1 cellular context compared by ENCODE assay signal in the genomic region with DNA sequence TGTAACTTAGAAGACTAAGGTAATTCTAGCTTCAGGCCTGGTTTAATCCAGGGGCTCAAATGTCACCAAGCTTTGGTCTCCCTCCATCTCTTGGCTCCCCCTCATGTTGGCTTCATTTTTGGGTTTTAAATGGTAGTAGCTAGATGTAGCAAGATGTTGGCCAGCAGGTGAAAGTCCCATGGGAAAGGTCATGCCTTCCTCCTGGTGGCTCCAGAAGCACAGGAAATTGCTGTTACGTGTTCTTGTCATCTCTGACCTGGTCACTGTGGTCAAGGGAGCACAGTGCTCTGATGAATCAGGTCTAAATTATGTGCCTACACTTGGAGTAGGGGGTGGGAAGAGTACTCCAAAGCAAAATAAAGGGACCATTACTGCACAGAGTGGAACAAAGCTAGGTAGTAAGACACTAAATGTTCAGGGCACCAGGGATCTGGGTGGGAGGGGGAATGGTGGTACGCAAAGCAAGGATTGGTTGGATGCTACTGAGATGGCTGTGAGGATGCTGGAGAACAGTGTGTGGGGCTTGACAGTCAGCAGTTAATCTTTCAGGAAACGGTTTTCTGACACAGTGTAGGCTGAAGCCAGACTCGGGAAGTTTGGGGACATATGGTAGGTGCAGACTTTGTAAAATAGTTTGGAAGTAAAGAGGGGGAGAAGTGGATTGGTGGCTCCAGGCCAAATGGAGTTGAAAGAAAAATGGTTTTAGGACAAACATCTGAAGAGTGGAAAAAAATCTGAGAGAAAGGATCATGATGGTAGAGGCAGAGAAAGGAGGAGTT.
TF ChIP-seq lines count a peak whose summit lies in the region.

No MANE protein-coding gene starts in this region.

TF ChIP-seq in GM12878, 131 proteins besides CTCF, POLR2A, EP300 and RAD21:
- TF ChIP-seq TCF3 (IDR thresholded peaks at IDR 0.05; ENCODE audit: borderline replicate concordance, insufficient read depth, low read depth, low read length): no peak
- TF ChIP-seq RELA (IDR thresholded peaks at IDR 0.05; ENCODE audit: borderline replicate concordance, partially characterized antibody): no peak
- no peak for TF ChIP-seq ZZZ3 (IDR thresholded peaks at IDR 0.05; ENCODE audit: control insufficient read depth, insufficient read length, low read depth)
- TF ChIP-seq, protein P1, sequence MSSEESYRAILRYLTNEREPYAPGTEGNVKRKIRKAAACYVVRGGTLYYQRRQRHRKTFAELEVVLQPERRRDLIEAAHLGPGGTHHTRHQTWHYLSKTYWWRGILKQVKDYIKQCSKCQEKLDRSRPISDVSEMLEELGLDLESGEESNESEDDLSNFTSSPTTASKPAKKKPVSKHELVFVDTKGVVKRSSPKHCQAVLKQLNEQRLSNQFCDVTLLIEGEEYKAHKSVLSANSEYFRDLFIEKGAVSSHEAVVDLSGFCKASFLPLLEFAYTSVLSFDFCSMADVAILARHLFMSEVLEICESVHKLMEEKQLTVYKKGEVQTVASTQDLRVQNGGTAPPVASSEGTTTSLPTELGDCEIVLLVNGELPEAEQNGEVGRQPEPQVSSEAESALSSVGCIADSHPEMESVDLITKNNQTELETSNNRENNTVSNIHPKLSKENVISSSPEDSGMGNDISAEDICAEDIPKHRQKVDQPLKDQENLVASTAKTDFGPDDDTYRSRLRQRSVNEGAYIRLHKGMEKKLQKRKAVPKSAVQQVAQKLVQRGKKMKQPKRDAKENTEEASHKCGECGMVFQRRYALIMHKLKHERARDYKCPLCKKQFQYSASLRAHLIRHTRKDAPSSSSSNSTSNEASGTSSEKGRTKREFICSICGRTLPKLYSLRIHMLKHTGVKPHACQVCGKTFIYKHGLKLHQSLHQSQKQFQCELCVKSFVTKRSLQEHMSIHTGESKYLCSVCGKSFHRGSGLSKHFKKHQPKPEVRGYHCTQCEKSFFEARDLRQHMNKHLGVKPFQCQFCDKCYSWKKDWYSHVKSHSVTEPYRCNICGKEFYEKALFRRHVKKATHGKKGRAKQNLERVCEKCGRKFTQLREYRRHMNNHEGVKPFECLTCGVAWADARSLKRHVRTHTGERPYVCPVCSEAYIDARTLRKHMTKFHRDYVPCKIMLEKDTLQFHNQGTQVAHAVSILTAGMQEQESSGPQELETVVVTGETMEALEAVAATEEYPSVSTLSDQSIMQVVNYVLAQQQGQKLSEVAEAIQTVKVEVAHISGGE (CRISPR knock-in tag; IDR thresholded peaks at IDR 0.05): no peak
- TF ChIP-seq, protein P2, sequence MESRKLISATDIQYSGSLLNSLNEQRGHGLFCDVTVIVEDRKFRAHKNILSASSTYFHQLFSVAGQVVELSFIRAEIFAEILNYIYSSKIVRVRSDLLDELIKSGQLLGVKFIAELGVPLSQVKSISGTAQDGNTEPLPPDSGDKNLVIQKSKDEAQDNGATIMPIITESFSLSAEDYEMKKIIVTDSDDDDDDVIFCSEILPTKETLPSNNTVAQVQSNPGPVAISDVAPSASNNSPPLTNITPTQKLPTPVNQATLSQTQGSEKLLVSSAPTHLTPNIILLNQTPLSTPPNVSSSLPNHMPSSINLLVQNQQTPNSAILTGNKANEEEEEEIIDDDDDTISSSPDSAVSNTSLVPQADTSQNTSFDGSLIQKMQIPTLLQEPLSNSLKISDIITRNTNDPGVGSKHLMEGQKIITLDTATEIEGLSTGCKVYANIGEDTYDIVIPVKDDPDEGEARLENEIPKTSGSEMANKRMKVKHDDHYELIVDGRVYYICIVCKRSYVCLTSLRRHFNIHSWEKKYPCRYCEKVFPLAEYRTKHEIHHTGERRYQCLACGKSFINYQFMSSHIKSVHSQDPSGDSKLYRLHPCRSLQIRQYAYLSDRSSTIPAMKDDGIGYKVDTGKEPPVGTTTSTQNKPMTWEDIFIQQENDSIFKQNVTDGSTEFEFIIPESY (IDR thresholded peaks at IDR 0.05): no peak
- TF ChIP-seq ZNF217 (IDR thresholded peaks at IDR 0.05): no peak
- TF ChIP-seq HDAC2 (IDR thresholded peaks at IDR 0.05): no peak
- no peak for TF ChIP-seq MEF2A (IDR thresholded peaks at IDR 0.05; ENCODE audit: insufficient read depth, low read depth, low read length)
- TF ChIP-seq TCF12 (IDR thresholded peaks at IDR 0.05; ENCODE audit: low read depth, low read length): no peak
